In genomic region chr7:65974876-65975275, GRCh38 we compare ENCODE assay signal across 22 cellular contexts. TPM values are rescaled to one million over a fixed set of nuclear protein-coding genes. Genes with fewer than 3 reads are reported as not detected.
DNase-seq lines count a peak whose midpoint lies in the region; ATAC-seq, FAIRE-seq and TF ChIP-seq lines count a peak whose summit lies in the region.
"Had no signal": no experiment of that assay in that cellular context is flagged by ENCODE, and none has a peak within 500 bp of the region (broad histone marks: within the 10 kb centered on the region; RNA-seq: fewer than 3 reads in every experiment).

No MANE protein-coding gene starts in this region.

- DNase-seq in Panc1 (ENCODE audit: low read depth, low spot score) (no peak), chondrocyte (ENCODE audit: low spot score) (peak; percentile 66), osteoblast (ENCODE audit: insufficient read length, low spot score, missing footprints) (peak; percentile 34), upper lobe of right lung (peak; percentile 43), putamen (ENCODE audit: low spot score) (no peak), kidney (no peak)
- DNase-seq: BE2C; CD8-positive, alpha-beta T cell; COR-L47; DMS153; DMS79 treated with DMSO at 0.1 percent for 48 hours; EL had no signal

- H3K9me3 ChIP-seq in Panc1 (ENCODE audit: control insufficient read depth, insufficient read depth, low read depth, low read length), result no peaks in the 10 kb centered on the region
- H3K9me3 ChIP-seq in osteoblast (ENCODE audit: low read depth, low read length), result no peaks in the 10 kb centered on the region
- H3K9me3 ChIP-seq in upper lobe of right lung, result no peaks in the 10 kb centered on the region
- H3K9me3 ChIP-seq in kidney (ENCODE audit: control insufficient read depth in 1 of 2, low read length in 2 of 2), result no peaks in the 10 kb centered on the region
- H3K9me3 ChIP-seq: BE2C, HAP-1 had no signal

- in situ Hi-C loops in Panc1 (cut with HindIII; ENCODE audit: low pct_unique_long_range_greater_than_20kb, low sequenced_read_pairs), result no loop called here

- H3K27ac ChIP-seq in Panc1 (ENCODE audit: low read length) (no peak overlapping the region), osteoblast (ENCODE audit: low read depth, low read length) (no peak overlapping the region), upper lobe of right lung (no peak overlapping the region), kidney (ENCODE audit: low read depth in 2 of 2, low read length in 2 of 2) (no peak overlapping the region)
- H3K27ac ChIP-seq: C4-2B had no signal

- H3K4me3 Mint-ChIP-seq in chondrocyte (ENCODE audit: unreplicated experiment), result no peak overlapping the region
- H3K4me3 Mint-ChIP-seq: CD8-positive, alpha-beta T cell had no signal

- intact Hi-C loops in Panc1 (cut with micrococcal nuclease; ENCODE audit: unreplicated experiment) (no loop called here), upper lobe of right lung (cut with DNase I) (no loop called here), kidney (cut with DNase I) (no loop called here)

- ATAC-seq in Panc1, result peak; percentile 17; the same call in 1 of the 2 replicates
- no peak for ATAC-seq in upper lobe of right lung
- ATAC-seq in activated CD4-positive, CD25-positive, alpha-beta regulatory T cell treated with anti-CD3 and anti-CD28 coated beads, Interleukin-2, amount 50 U/mL, for 24 hours, result no peak
- ATAC-seq: CD8-positive, alpha-beta T cell had no signal

- TF ChIP-seq CTCF in Panc1 (IDR thresholded peaks at IDR 0.05) (no peak), chondrocyte (IDR thresholded peaks at IDR 0.05) (no peak), osteoblast (IDR thresholded peaks at IDR 0.05; ENCODE audit: extremely low read depth, low read depth, low read length) (no peak), upper lobe of right lung (IDR thresholded peaks at IDR 0.05) (no peak), kidney (IDR thresholded peaks at IDR 0.05; ENCODE audit: borderline replicate concordance, extremely low read depth, insufficient read depth) (no peak)

- H3K4me1 ChIP-seq in Panc1 (ENCODE audit: control insufficient read depth, insufficient read depth, low read length) (no peaks in the 10 kb centered on the region), osteoblast (ENCODE audit: insufficient read depth, low read length) (no peaks in the 10 kb centered on the region), upper lobe of right lung (no peaks in the 10 kb centered on the region), kidney (ENCODE audit: control insufficient read depth in 1 of 2, insufficient read depth in 1 of 2, low read depth in 1 of 2, low read length in 2 of 2) (no peaks in the 10 kb centered on the region)
- H3K4me1 ChIP-seq: BE2C, HAP-1 had no signal

- no peak overlapping the region for H3K27ac Mint-ChIP-seq in chondrocyte (ENCODE audit: unreplicated experiment)
- H3K27ac Mint-ChIP-seq: CD8-positive, alpha-beta T cell had no signal

- no peaks in the 10 kb centered on the region for H4K20me1 ChIP-seq in osteoblast (ENCODE audit: insufficient read depth, low read length)

- peaks cover 2% of the 10 kb centered on the region for H3K79me2 ChIP-seq in osteoblast (ENCODE audit: insufficient read depth, low read length)

- no peak for FAIRE-seq in kidney (lab: Jason Lieb, UNC)
- FAIRE-seq: A204.1, D721Med, G401.6, GM12891, H1, HepG2, HTR-8/SVneo had no signal

- POLR2A ChIA-PET in Panc1 (lab: Charles Lee), result no interaction called here

- H3K27me3 ChIP-seq in Panc1 (ENCODE audit: control insufficient read depth, insufficient read depth, low read length) (no peaks in the 10 kb centered on the region), osteoblast (ENCODE audit: insufficient read depth, low read length) (no peaks in the 10 kb centered on the region), upper lobe of right lung (no peaks in the 10 kb centered on the region)
- H3K27me3 ChIP-seq: BE2C had no signal

- H3K9ac ChIP-seq in kidney (ENCODE audit: low read length in 2 of 2), result no peak overlapping the region

- no peak overlapping the region for H3K4me3 ChIP-seq in Panc1 (ENCODE audit: low read depth in 2 of 2, low read length in 2 of 2)
- H3K4me3 ChIP-seq in osteoblast (ENCODE audit: insufficient read depth, low read length), result no peak overlapping the region
- no peak overlapping the region for H3K4me3 ChIP-seq in upper lobe of right lung
- no peak overlapping the region for H3K4me3 ChIP-seq in kidney (ENCODE audit: low read length in 2 of 2)
- H3K4me3 ChIP-seq: HAP-1 had no signal

- no peaks in the 10 kb centered on the region for H3K27me3 Mint-ChIP-seq in chondrocyte (ENCODE audit: low read depth)

- CTCF ChIA-PET in Panc1 (lab: Charles Lee), result no interaction called here

- no peak overlapping the region for H3K4me2 ChIP-seq in osteoblast (ENCODE audit: insufficient read depth, low read length)

- peaks cover 20% of the 10 kb centered on the region for H3K36me3 Mint-ChIP-seq in chondrocyte (ENCODE audit: low read depth)

- H3K9me3 Mint-ChIP-seq in chondrocyte (ENCODE audit: low read depth), result no peaks in the 10 kb centered on the region
- H3K9me3 Mint-ChIP-seq: CD8-positive, alpha-beta T cell had no signal

- no TSS peak for BruUV-seq in Panc1 (replicated peaks; lab: Mats Ljungman, UMichigan)

- H3K36me3 ChIP-seq in Panc1 (ENCODE audit: control insufficient read depth, insufficient read depth, low read length) (no peaks in the 10 kb centered on the region), osteoblast (ENCODE audit: insufficient read depth, low read length) (peaks cover 13% of the 10 kb centered on the region), upper lobe of right lung (peaks cover 64% of the 10 kb centered on the region), kidney (ENCODE audit: control insufficient read depth in 1 of 2, insufficient read depth in 2 of 2, low read length in 2 of 2) (peaks cover 9 to 22% of the 10 kb centered on the region in 2 donors)

- no peak overlapping the region for H2AFZ ChIP-seq in osteoblast (ENCODE audit: low read length)

- no peaks in the 10 kb centered on the region for H3K4me1 Mint-ChIP-seq in chondrocyte (ENCODE audit: low read depth)

RNA-seq across cellular contexts. Expression of gene GUSB, which starts 7.1 kb away (rescaled TPM):
- 47.4 TPM for total RNA-seq in Panc1 (2021; ENCODE audit: unreplicated experiment)
- 68.8 TPM for polyA plus RNA-seq in Panc1 (2012; ENCODE audit: insufficient read length)
- total RNA-seq in chondrocyte, result 27.3 to 33.9 TPM (median 29.9 TPM) in 3 replicates
- 25.3 and 32.6 TPM in 2 replicates for total RNA-seq in osteoblast
- 75.1 TPM for total RNA-seq in upper lobe of right lung
- 60.1 TPM for total RNA-seq in kidney
- 61.8 TPM for polyA plus RNA-seq in kidney (ENCODE audit: insufficient read depth, low read depth, low replicate concordance)

Comparison
In these comparisons a context has a peak if more than half of its experiments do, and no peak if none do; other contexts are left out.
1. DNase-seq: peak in chondrocyte (single experiment), osteoblast (single experiment) and upper lobe of right lung (single experiment); none in Panc1 (single experiment), putamen (single experiment) and kidney (single experiment).